In the genomic region with DNA sequence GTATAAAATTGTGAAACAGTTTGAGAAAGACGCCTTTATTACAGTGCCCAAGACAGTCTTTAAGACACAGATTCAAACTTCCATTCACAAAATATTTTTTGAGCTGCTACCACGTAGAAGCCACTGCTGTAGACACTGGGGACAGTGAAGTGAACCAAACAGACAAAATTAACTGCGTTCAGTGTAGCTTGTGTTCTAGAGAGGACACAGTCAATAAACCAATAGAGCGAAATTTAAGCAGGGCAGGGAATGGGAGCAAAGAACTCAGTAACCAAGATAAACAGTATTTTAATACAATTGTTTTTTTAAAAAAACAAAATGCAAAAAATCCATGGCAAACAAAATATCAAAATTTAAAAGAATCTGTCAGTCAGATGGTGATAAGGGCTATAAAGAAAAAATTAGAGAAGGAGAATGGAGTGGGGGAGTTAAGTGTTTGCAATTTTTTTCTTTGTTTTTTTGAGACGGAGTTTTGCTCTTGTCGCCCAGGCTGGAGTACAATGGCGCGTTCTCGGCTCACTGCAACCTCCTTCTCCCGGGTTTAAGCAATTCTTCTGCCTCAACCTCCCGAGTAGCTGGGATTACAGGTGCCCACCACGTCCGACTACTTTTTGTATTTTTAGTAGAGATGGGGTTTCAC, we compare ENCODE assay signal across 8 cellular contexts. TPM values are rescaled to one million over a fixed set of nuclear protein-coding genes. Genes with fewer than 3 reads are reported as not detected.
A peak's percentile ranks its signal among the peaks of the same experiment; 100 is the strongest.
DNase-seq lines count a peak whose midpoint lies in the region; ATAC-seq, FAIRE-seq and TF ChIP-seq lines count a peak whose summit lies in the region.

No MANE protein-coding gene starts in this region.

- FAIRE-seq in H1 (lab: Jason Lieb, UNC) = no peak

- no peaks in the 10 kb centered on the region for H3K9me3 ChIP-seq in BLaER1 treated with 17β-estradiol and CSF1 and Interleukin-3, amounts not matched to agents 10 nM and 100 nM (replicated peaks in 1 of 11)
- no peaks in the 10 kb centered on the region for H3K9me3 ChIP-seq in H1 (ENCODE audit: insufficient read depth in 2 of 2, low read depth in 1 of 2, low read length in 1 of 2)

- peaks cover 17 to 27% (median 23%) of the 10 kb centered on the region in 10 experiments for H3K4me1 ChIP-seq in BLaER1 treated with 17β-estradiol and CSF1 and Interleukin-3, amounts not matched to agents 10 nM and 100 nM
- H3K4me1 ChIP-seq in H1 (replicated peaks in 1 of 4; ENCODE audit: control insufficient read depth in 3 of 4, insufficient read depth in 4 of 4, low read length in 3 of 4) = no peaks in the 10 kb centered on the region; a peak in 2 of 7 replicates

- H3K9ac ChIP-seq in BLaER1 treated with 17β-estradiol and CSF1 and Interleukin-3, amounts not matched to agents 10 nM and 100 nM = peak overlapping the region in 9 of 11 experiments; percentile 26 to 91 (median 53); a peak in 14 of 22 replicates
- no peak overlapping the region; a peak in 1 of 7 replicates for H3K9ac ChIP-seq in H1 (replicated peaks in 1 of 4; ENCODE audit: extremely low read depth in 1 of 4, low read depth in 3 of 4, low read length in 3 of 4)

- no peak for TF ChIP-seq RAD21 in H1 (IDR thresholded peaks at IDR 0.05 in 1 of 2, conservative IDR thresholded peaks at IDR 0.05 in 1 of 2; ENCODE audit: low read depth in 2 of 2, low read length in 2 of 2)

- peak overlapping the region; percentile 84; the same call in 1 of the 2 replicates for H2AFZ ChIP-seq in H1 (ENCODE audit: low read length)

- no peak overlapping the region for H2BK120ac ChIP-seq in H1 (replicated peaks; ENCODE audit: low read depth, low read length)

- no peak overlapping the region for H3K14ac ChIP-seq in H1 (ENCODE audit: insufficient read length)

- H3K23me2 ChIP-seq in H1 (ENCODE audit: low read depth, low read length) = peaks cover 7% of the 10 kb centered on the region; the same call in 1 of the 2 replicates

- H3K23ac ChIP-seq in H1 (ENCODE audit: insufficient read length) = no peak overlapping the region

- TF ChIP-seq POLR2A in H1 (IDR thresholded peaks at IDR 0.05; ENCODE audit: control extremely low read depth in 1 of 2, low read depth in 2 of 2, low read length in 2 of 2) = no peak

- H3K4me3 ChIP-seq in BLaER1 treated with 17β-estradiol and CSF1 and Interleukin-3, amounts not matched to agents 10 nM and 100 nM = peak overlapping the region; percentile 60 to 88 (median 82)
- H3K4me3 ChIP-seq in Jurkat, Clone E6-1 (ENCODE audit: low read length) = peak overlapping the region; percentile 63
- H3K4me3 ChIP-seq in H1 (ENCODE audit: extremely low read depth in 1 of 4, insufficient read depth in 2 of 4, low read depth in 3 of 4, low read length in 4 of 4) = peak overlapping the region in 3 of 4 experiments; percentile 26 to 76 (median 54); a peak in 5 of 8 replicates

- no peak for TF ChIP-seq CTCF in H1 (IDR thresholded peaks at IDR 0.05; ENCODE audit: control extremely low read depth in 1 of 3, insufficient read depth in 1 of 3, low read depth in 1 of 3, low read length in 3 of 3)
- TF ChIP-seq CTCF in omental fat pad (IDR thresholded peaks at IDR 0.05) = no peak

- DNase-seq in Jurkat, Clone E6-1 (ENCODE audit: low read depth, low spot score) = no peak
- DNase-seq in H1 (ENCODE audit: low read depth in 1 of 2, low spot score in 2 of 2) = no peak
- DNase-seq in omental fat pad (ENCODE audit: low spot score) = no peak
- no peak for DNase-seq in NOMO-1 (lab: John Stamatoyannopoulos, UW; ENCODE audit: unreplicated experiment in 2 of 2)
- no peak for DNase-seq in NCI-H345 treated with DMSO at 0.1 percent for 48 hours (lab: John Stamatoyannopoulos, UW; ENCODE audit: unreplicated experiment)
- no peak for DNase-seq in GM03348 (ENCODE audit: low spot score)

- 71% methylated on average over 13 of the region's 13 CpGs; no CpG with 5 or more reads in 1 of the 2 experiments for WGBS in H1 (ENCODE audit: extremely low coverage in 1 of 2, insufficient coverage in 1 of 2, insufficient read length in 1 of 2, insufficient replicate concordance in 2 of 2, low coverage in 1 of 2, low lambda C conversion rate in 2 of 2, missing lambda C conversion rate in 1 of 2), 2 experiments

- peak overlapping the region; percentile 54 to 75 (median 69) for H3K4me2 ChIP-seq in BLaER1 treated with 17β-estradiol and CSF1 and Interleukin-3, amounts not matched to agents 10 nM and 100 nM
- H3K4me2 ChIP-seq in H1 (ENCODE audit: insufficient read depth in 1 of 2, low read depth in 2 of 2, low read length in 2 of 2) = peak overlapping the region; percentile 60 to 74

- H4K8ac ChIP-seq in H1 (ENCODE audit: extremely low read depth, insufficient read depth, low read length) = no peak overlapping the region

- H4K5ac ChIP-seq in H1 (ENCODE audit: insufficient read length, low read depth, low read length) = no peak overlapping the region

- no peak overlapping the region for H4K91ac ChIP-seq in H1 (replicated peaks; ENCODE audit: insufficient read length, low read length)

- no peak overlapping the region for H2AK5ac ChIP-seq in H1 (ENCODE audit: low read depth, low read length)

- peaks cover 4% of the 10 kb centered on the region; the same call in 1 of the 2 replicates for H3K79me1 ChIP-seq in H1 (ENCODE audit: low read depth, low read length)

- H2BK12ac ChIP-seq in H1 (ENCODE audit: low read depth, low read length) = no peak overlapping the region

- TF ChIP-seq EP300 in H1 (IDR thresholded peaks at IDR 0.05; ENCODE audit: borderline replicate concordance in 1 of 2, low read depth in 2 of 2, low read length in 2 of 2) = no peak

- peak overlapping the region in 4 of 11 experiments; percentile 21 to 88 (median 49); a peak in 7 of 22 replicates for H3K27ac ChIP-seq in BLaER1 treated with 17β-estradiol and CSF1 and Interleukin-3, amounts not matched to agents 10 nM and 100 nM
- H3K27ac ChIP-seq in H1 (ENCODE audit: low read depth, low read length) = no peak overlapping the region

- H3K79me2 ChIP-seq in H1 (ENCODE audit: control insufficient read depth in 1 of 2, insufficient read depth in 2 of 2, low read length in 2 of 2) = peaks cover 0 to 15% of the 10 kb centered on the region in 2 experiments; a peak in 2 of 4 replicates

- H3K56ac ChIP-seq in H1 (replicated peaks; ENCODE audit: insufficient read length, low read depth, low read length) = no peak overlapping the region

- no peak overlapping the region for H3K18ac ChIP-seq in H1 (ENCODE audit: extremely low read depth, low read length)

- H3K4ac ChIP-seq in H1 (replicated peaks; ENCODE audit: insufficient read length, low read depth, low read length) = no peak overlapping the region

- H2BK15ac ChIP-seq in H1 (ENCODE audit: low read length) = no peak overlapping the region

- POLR2A ChIA-PET in H1 (lab: Charles Lee; ENCODE audit: partially characterized antibody) = interaction anchor here (0.8 to 1.8 kb wide), 3 partner anchors 14 to 50 kb away, joined by 3 read pairs; a partner anchor contains a TSS

- H2BK20ac ChIP-seq in H1 (ENCODE audit: low read length) = no peak overlapping the region

- H3K27me3 ChIP-seq in BLaER1 treated with 17β-estradiol and CSF1 and Interleukin-3, amounts not matched to agents 10 nM and 100 nM = no peaks in the 10 kb centered on the region
- no peaks in the 10 kb centered on the region for H3K27me3 ChIP-seq in H1 (replicated peaks in 1 of 4; ENCODE audit: control insufficient read depth in 3 of 4, extremely low read depth in 1 of 4, insufficient read depth in 3 of 4, low read length in 3 of 4)

- H4K20me1 ChIP-seq in BLaER1 treated with 17β-estradiol and CSF1 and Interleukin-3, amounts not matched to agents 10 nM and 100 nM = no peaks in the 10 kb centered on the region
- peaks cover 0 to 1% of the 10 kb centered on the region in 2 experiments for H4K20me1 ChIP-seq in H1 (replicated peaks in 1 of 2; ENCODE audit: control insufficient read depth in 1 of 2, insufficient read depth in 2 of 2, low read length in 2 of 2)

- ATAC-seq in GM21526 (IDR thresholded peaks at IDR 0.05; ENCODE audit: low FRiP score, unreplicated experiment) (peak; percentile 16), omental fat pad (ENCODE audit: low FRiP score) (peak; percentile 5)

- CTCF ChIA-PET in H1 (lab: Charles Lee; ENCODE audit: partially characterized antibody) = interaction anchor here (0.9 to 5.4 kb wide), 5 partner anchors 22 to 90 kb away, joined by 3 to 43 read pairs (median 4); a partner anchor contains a TSS

- H2BK5ac ChIP-seq in H1 (ENCODE audit: low read depth, low read length) = no peak overlapping the region

- no peaks in the 10 kb centered on the region for H3K36me3 ChIP-seq in BLaER1 treated with 17β-estradiol and CSF1 and Interleukin-3, amounts not matched to agents 10 nM and 100 nM
- no peaks in the 10 kb centered on the region for H3K36me3 ChIP-seq in H1 (ENCODE audit: control insufficient read depth in 2 of 4, insufficient read depth in 4 of 4, low read length in 3 of 4)

RNA-seq across cellular contexts. Expression of a gene that starts 0.7 kb away (rescaled TPM):
- 6.9 TPM for polyA plus RNA-seq in Jurkat, Clone E6-1 (2012; ENCODE audit: insufficient read depth, insufficient read length)
- 10.0 and 10.4 TPM in 2 replicates for total RNA-seq in H1 (2021; fragmentation: NEBNext Ultra II Directional; extraction: Animal tissue kit (Norgen Biotek cat#: 25700))
- 8.9 and 11.8 TPM in 2 replicates for polyA plus RNA-seq in H1 (2011; rRNA removed)
- polyA plus RNA-seq in H1 (2011; cell fraction: cytosol; rRNA removed) = 8.8 TPM
- 7.3 TPM for polyA plus RNA-seq in H1 (2011; cell fraction: nucleus; rRNA removed)
- polyA plus RNA-seq in H1 (2012, experiment 1 of 2) = 9.4 to 12.3 TPM (median 11.0 TPM) in 4 replicates
- 14.0 TPM for polyA plus RNA-seq in H1 (2012, experiment 2 of 2)
- polyA plus RNA-seq in H1 (2013, experiment 1 of 2) = 6.6 TPM
- polyA plus RNA-seq in H1 (2013, experiment 2 of 2) = 6.2 TPM
- 13.0 and 15.7 TPM in 2 replicates for polyA minus RNA-seq in H1 (2011; rRNA and poly(A)+ RNA removed)
- 7.8 TPM for polyA minus RNA-seq in H1 (2011; cell fraction: cytosol; rRNA and poly(A)+ RNA removed)
- 7.3 TPM for polyA minus RNA-seq in H1 (2011; cell fraction: nucleus; rRNA and poly(A)+ RNA removed)
- total RNA-seq in omental fat pad = 1 to 10 TPM; 1.4 to 4.6 (median 2.0) TPM

RNA-seq across cellular contexts. Expression of a gene that starts 36.1 kb away (rescaled TPM):
- polyA plus RNA-seq in Jurkat, Clone E6-1 (2012; ENCODE audit: insufficient read depth, insufficient read length) = not detected
- 1.1 and 1.6 TPM in 2 replicates for total RNA-seq in H1 (2021; fragmentation: NEBNext Ultra II Directional; extraction: Animal tissue kit (Norgen Biotek cat#: 25700))
- polyA plus RNA-seq in H1 (2011; rRNA removed) = 1.00 and 1.7 TPM in 2 replicates
- polyA plus RNA-seq in H1 (2011; cell fraction: cytosol; rRNA removed) = 1.4 TPM
- 2.3 TPM for polyA plus RNA-seq in H1 (2011; cell fraction: nucleus; rRNA removed)
- polyA plus RNA-seq in H1 (2012, experiment 1 of 2) = 0.83 to 0.94 TPM (median 0.94 TPM) in 4 replicates
- polyA plus RNA-seq in H1 (2012, experiment 2 of 2) = 0.43 TPM
- 0.83 TPM for polyA plus RNA-seq in H1 (2013, experiment 1 of 2)
- 0.70 TPM for polyA plus RNA-seq in H1 (2013, experiment 2 of 2)
- polyA minus RNA-seq in H1 (2011; rRNA and poly(A)+ RNA removed) = 0.49 and 0.79 TPM in 2 replicates
- 0.66 TPM for polyA minus RNA-seq in H1 (2011; cell fraction: cytosol; rRNA and poly(A)+ RNA removed)
- polyA minus RNA-seq in H1 (2011; cell fraction: nucleus; rRNA and poly(A)+ RNA removed) = 0.80 TPM
- total RNA-seq in omental fat pad = 1 to 10 TPM in 2 of 4 donors, under 1 TPM in 1, not detected in 1; 0.88 to 1.7 (median 1.1) TPM

RNA-seq across cellular contexts. Expression of a gene that starts 49.4 kb away (rescaled TPM):
- polyA plus RNA-seq in Jurkat, Clone E6-1 (2012; ENCODE audit: insufficient read depth, insufficient read length) = 42.3 TPM
- total RNA-seq in H1 (2021; fragmentation: NEBNext Ultra II Directional; extraction: Animal tissue kit (Norgen Biotek cat#: 25700)) = 24.2 and 25.1 TPM in 2 replicates
- 17.6 and 21.0 TPM in 2 replicates for polyA plus RNA-seq in H1 (2011; rRNA removed)
- polyA plus RNA-seq in H1 (2011; cell fraction: cytosol; rRNA removed) = 21.1 TPM
- polyA plus RNA-seq in H1 (2011; cell fraction: nucleus; rRNA removed) = 16.0 TPM
- polyA plus RNA-seq in H1 (2012, experiment 1 of 2) = 20.7 to 30.0 TPM (median 22.8 TPM) in 4 replicates
- 12.1 TPM for polyA plus RNA-seq in H1 (2012, experiment 2 of 2)
- polyA plus RNA-seq in H1 (2013, experiment 1 of 2) = 18.9 TPM
- 17.9 TPM for polyA plus RNA-seq in H1 (2013, experiment 2 of 2)
- 23.2 and 27.6 TPM in 2 replicates for polyA minus RNA-seq in H1 (2011; rRNA and poly(A)+ RNA removed)
- 10.3 TPM for polyA minus RNA-seq in H1 (2011; cell fraction: cytosol; rRNA and poly(A)+ RNA removed)
- polyA minus RNA-seq in H1 (2011; cell fraction: nucleus; rRNA and poly(A)+ RNA removed) = 18.1 TPM
- total RNA-seq in omental fat pad = 10 to 100 TPM; 15.5 to 37.4 (median 24.6) TPM

Comparison
In these comparisons a context has a peak if more than half of its experiments do, and no peak if none do; other contexts are left out.
1. H3K9ac ChIP-seq: peak in BLaER1 treated with 17β-estradiol and CSF1 and Interleukin-3, amounts not matched to agents 10 nM and 100 nM (9 of 11); none in H1 (0 of 4).
2. Peak in every context shown above with its lines, with median percentiles within 50 percentile points of each other: H3K4me3 ChIP-seq.